In the genomic region with DNA sequence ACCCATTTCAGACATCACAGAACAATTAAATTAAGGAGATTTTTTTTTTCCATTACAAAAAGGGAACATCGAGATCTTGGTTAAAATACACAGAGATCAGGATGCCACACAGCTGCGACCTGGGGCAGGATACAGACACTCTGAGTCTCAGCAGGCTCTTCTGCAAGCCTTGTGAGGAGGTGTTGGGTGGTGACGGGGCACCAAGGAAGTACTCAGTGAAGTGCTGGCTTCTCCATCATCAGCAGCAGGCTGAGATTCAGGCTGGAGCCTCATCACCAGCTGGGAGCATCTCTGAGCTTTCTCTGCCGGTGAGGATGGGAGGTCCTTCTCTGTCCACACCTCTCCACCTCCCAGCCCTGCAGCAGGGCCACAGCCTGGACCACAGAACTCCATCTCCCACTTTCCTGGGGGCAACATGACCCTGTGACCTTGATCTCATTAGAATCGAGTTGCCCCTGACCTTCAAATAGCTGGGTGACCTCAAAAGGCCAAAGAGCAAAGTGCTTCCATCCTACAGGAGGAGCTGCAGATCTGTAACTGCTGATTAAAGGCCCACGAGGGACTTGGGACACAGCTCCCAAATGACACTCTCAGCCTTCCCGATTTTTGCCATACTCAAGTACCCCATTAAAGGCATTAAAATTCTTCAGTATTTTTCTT, we compare ENCODE assay signal across 18 cellular contexts. TPM values are rescaled to one million over a fixed set of nuclear protein-coding genes. Genes with fewer than 3 reads are reported as not detected.
DNase-seq lines count a peak whose midpoint lies in the region; TF ChIP-seq lines count a peak whose summit lies in the region.
"Had no signal": no experiment of that assay in that cellular context is flagged by ENCODE, and none has a peak within 500 bp of the region (broad histone marks: within the 10 kb centered on the region; RNA-seq: fewer than 3 reads in every experiment).

No MANE protein-coding gene starts in this region.

- peak overlapping the region; percentile 25; the same call in 1 of the 2 replicates for H3K9ac ChIP-seq in SU-DHL-6 (ENCODE audit: low read length)
- H3K9ac ChIP-seq in smooth muscle cell (ENCODE audit: low read depth): peak overlapping the region; percentile 52
- H3K9ac ChIP-seq: parathyroid adenoma had no signal

- H2AFZ ChIP-seq in SU-DHL-6 (ENCODE audit: low read depth, low read length, severe bottlenecking): no peak overlapping the region
- H2AFZ ChIP-seq in smooth muscle cell (ENCODE audit: low read depth): no peak overlapping the region
- H2AFZ ChIP-seq: parathyroid adenoma had no signal

- H3K27me3 ChIP-seq in SU-DHL-6 (ENCODE audit: low read length): no peaks in the 10 kb centered on the region
- H3K27me3 ChIP-seq in smooth muscle cell (ENCODE audit: low read depth): no peaks in the 10 kb centered on the region

- H3K4me3 Mint-ChIP-seq in activated CD4-positive, alpha-beta T cell treated with anti-CD3 and anti-CD28 coated beads, Interleukin-2, amount 10 ng/mL, durations not matched to agents 24 days and 14 days: no peak overlapping the region
- H3K4me3 Mint-ChIP-seq: activated naive CD8-positive, alpha-beta T cell treated with anti-CD3 and anti-CD28 coated beads, Interleukin-2, amount 10 ng/mL, durations not matched to agents 7 days and 5 days had no signal

- DNase-seq in epithelial cell of esophagus (ENCODE audit: low read depth) (peak; percentile 51), smooth muscle cell (lab: John Stamatoyannopoulos, UW; ENCODE audit: unreplicated experiment) (no peak)
- no peak for DNase-seq in activated CD8-positive, alpha-beta memory T cell treated with anti-CD3 and anti-CD28 coated beads, Interleukin-2, amount 50 U/mL, for 4 hours
- no peak for DNase-seq in stimulated activated naive CD4-positive, alpha-beta T cell (lab: John Stamatoyannopoulos, UW)
- DNase-seq in activated CD4-positive, alpha-beta T cell treated with anti-CD3 and anti-CD28 coated beads for 4 hours: no peak
- DNase-seq in activated CD4-positive, alpha-beta T cell treated with anti-CD3 and anti-CD28 coated beads, Interleukin-2, amount 10 ng/mL, durations not matched to agents 24 days and 14 days: no peak
- DNase-seq: activated CD4-positive, alpha-beta T cell treated with anti-CD3 and anti-CD28 coated beads, Interleukin-2, amount 50 U/mL, for 48 hours; activated naive CD8-positive, alpha-beta T cell treated with anti-CD3 and anti-CD28 coated beads, Interleukin-2, amount 10 ng/mL, durations not matched to agents 7 days and 5 days; COR-L47; effector CD4-positive, alpha-beta T cell; hippocampal formation; MM.1S; NCI-H187 treated with DMSO at 0.1 percent for 48 hours; NCI-H446 treated with DMSO at 0.1 percent for 48 hours had no signal

- H3K9me3 Mint-ChIP-seq in activated CD4-positive, alpha-beta T cell treated with anti-CD3 and anti-CD28 coated beads, Interleukin-2, amount 10 ng/mL, durations not matched to agents 24 days and 14 days: no peaks in the 10 kb centered on the region
- H3K9me3 Mint-ChIP-seq: activated naive CD8-positive, alpha-beta T cell treated with anti-CD3 and anti-CD28 coated beads, Interleukin-2, amount 10 ng/mL, durations not matched to agents 7 days and 5 days had no signal

- no peaks in the 10 kb centered on the region for H3K9me2 ChIP-seq in SU-DHL-6 (replicated peaks; ENCODE audit: insufficient read depth, low read length)

- H3F3A ChIP-seq in SU-DHL-6 (ENCODE audit: insufficient read depth) (no peaks in the 10 kb centered on the region), smooth muscle cell (ENCODE audit: low read depth) (peaks cover 14% of the 10 kb centered on the region)

- H3K9me3 ChIP-seq in SU-DHL-6 (ENCODE audit: insufficient read depth, low read length): no peaks in the 10 kb centered on the region
- H3K9me3 ChIP-seq in smooth muscle cell (replicated peaks; ENCODE audit: low read depth): no peaks in the 10 kb centered on the region
- H3K9me3 ChIP-seq: mucosa of descending colon had no signal

- H3K36me3 Mint-ChIP-seq in activated CD4-positive, alpha-beta T cell treated with anti-CD3 and anti-CD28 coated beads, Interleukin-2, amount 10 ng/mL, durations not matched to agents 24 days and 14 days (ENCODE audit: low read depth): no peaks in the 10 kb centered on the region
- H3K36me3 Mint-ChIP-seq: activated naive CD8-positive, alpha-beta T cell treated with anti-CD3 and anti-CD28 coated beads, Interleukin-2, amount 10 ng/mL, durations not matched to agents 7 days and 5 days had no signal

- H3K36me3 ChIP-seq in SU-DHL-6 (ENCODE audit: low read length): no peaks in the 10 kb centered on the region
- no peaks in the 10 kb centered on the region for H3K36me3 ChIP-seq in smooth muscle cell (ENCODE audit: low read depth)

- H3K4me1 ChIP-seq in smooth muscle cell (ENCODE audit: low read depth): no peaks in the 10 kb centered on the region

- H4K20me1 ChIP-seq in SU-DHL-6 (ENCODE audit: low read depth, low read length) (no peaks in the 10 kb centered on the region), smooth muscle cell (ENCODE audit: low read depth) (peaks cover 96% of the 10 kb centered on the region)

- H3K27ac Mint-ChIP-seq in activated CD4-positive, alpha-beta T cell treated with anti-CD3 and anti-CD28 coated beads, Interleukin-2, amount 10 ng/mL, durations not matched to agents 24 days and 14 days: no peak overlapping the region
- H3K27ac Mint-ChIP-seq: activated naive CD8-positive, alpha-beta T cell treated with anti-CD3 and anti-CD28 coated beads, Interleukin-2, amount 10 ng/mL, durations not matched to agents 7 days and 5 days had no signal

- peaks cover 6% of the 10 kb centered on the region for H3K4me1 Mint-ChIP-seq in activated CD4-positive, alpha-beta T cell treated with anti-CD3 and anti-CD28 coated beads, Interleukin-2, amount 10 ng/mL, durations not matched to agents 24 days and 14 days

- H3K79me2 ChIP-seq in SU-DHL-6 (ENCODE audit: insufficient read depth, low read length) (no peaks in the 10 kb centered on the region), smooth muscle cell (ENCODE audit: low read depth) (peaks cover 92% of the 10 kb centered on the region)
- H3K79me2 ChIP-seq: parathyroid adenoma had no signal

- intact Hi-C loops in activated CD4-positive, alpha-beta T cell treated with anti-CD3 and anti-CD28 coated beads, Interleukin-2, amount 10 ng/mL, durations not matched to agents 24 days and 14 days (cut with micrococcal nuclease): no loop called here

- H3K27ac ChIP-seq in C4-2B (peak overlapping the region; percentile 34; the same call in 1 of the 2 replicates), SU-DHL-6 (ENCODE audit: low read depth, low read length) (peak overlapping the region; percentile 39), smooth muscle cell (ENCODE audit: low read depth) (peak overlapping the region; percentile 97)
- H3K27ac ChIP-seq: parathyroid adenoma had no signal

- H3K27me3 Mint-ChIP-seq in activated CD4-positive, alpha-beta T cell treated with anti-CD3 and anti-CD28 coated beads, Interleukin-2, amount 10 ng/mL, durations not matched to agents 24 days and 14 days: peaks cover 5% of the 10 kb centered on the region
- H3K27me3 Mint-ChIP-seq: activated naive CD8-positive, alpha-beta T cell treated with anti-CD3 and anti-CD28 coated beads, Interleukin-2, amount 10 ng/mL, durations not matched to agents 7 days and 5 days had no signal

- H3K4me2 ChIP-seq in SU-DHL-6 (ENCODE audit: low read depth, low read length, poor library complexity, severe bottlenecking) (peak overlapping the region; percentile 19), smooth muscle cell (no peak overlapping the region)

- H3K4me3 ChIP-seq in SU-DHL-6 (ENCODE audit: insufficient read depth, low read length, poor library complexity, severe bottlenecking) (no peak overlapping the region), epithelial cell of esophagus (ENCODE audit: low read length) (no peak overlapping the region), smooth muscle cell (no peak overlapping the region)
- H3K4me3 ChIP-seq: mucosa of descending colon had no signal

- WGBS in smooth muscle cell (ENCODE audit: low lambda C conversion rate): 71% methylated on average over 7 of the region's 7 CpGs

- no peak; the same call in 1 of the 2 replicates for TF ChIP-seq CTCF in C4-2B (conservative IDR thresholded peaks at IDR 0.05)
- TF ChIP-seq CTCF in SU-DHL-6 (IDR thresholded peaks at IDR 0.05; ENCODE audit: insufficient read depth, low read length, poor library complexity, severe bottlenecking): no peak
- TF ChIP-seq CTCF in epithelial cell of esophagus (IDR thresholded peaks at IDR 0.05; ENCODE audit: insufficient read depth, low read depth, low read length, missing control alignments): no peak
- TF ChIP-seq CTCF in smooth muscle cell (IDR thresholded peaks at IDR 0.05; ENCODE audit: borderline replicate concordance, insufficient read depth, poor library complexity, severe bottlenecking): no peak

RNA-seq across cellular contexts. Expression of a gene that starts 16.0 kb away (rescaled TPM):
- total RNA-seq in smooth muscle cell: 26.6 and 37.2 TPM in 2 replicates
- polyA plus RNA-seq in smooth muscle cell: 81.9 and 143 TPM in 2 replicates
- total RNA-seq in activated CD4-positive, alpha-beta T cell treated with anti-CD3 and anti-CD28 coated beads, Interleukin-2, amount 10 ng/mL, durations not matched to agents 24 days and 14 days: 0.66 and 0.82 TPM in 2 replicates

Comparison
In these comparisons a context has a peak if more than half of its experiments do, and no peak if none do; other contexts are left out.
1. H3K27ac ChIP-seq: peak in every context shown above with its lines; median percentile 97 in smooth muscle cell; 39 in SU-DHL-6; 34 in C4-2B.
2. RNA of a gene that starts 16.0 kb away (total RNA-seq): 26.6 to 37.2 TPM in smooth muscle cell; 0.66 to 0.82 TPM in activated CD4-positive, alpha-beta T cell treated with anti-CD3 and anti-CD28 coated beads, Interleukin-2, amount 10 ng/mL, durations not matched to agents 24 days and 14 days; every median in the first group is over 10 times any median in the second.